35 cellular contexts compared by ENCODE assay signal in the genomic region with DNA sequence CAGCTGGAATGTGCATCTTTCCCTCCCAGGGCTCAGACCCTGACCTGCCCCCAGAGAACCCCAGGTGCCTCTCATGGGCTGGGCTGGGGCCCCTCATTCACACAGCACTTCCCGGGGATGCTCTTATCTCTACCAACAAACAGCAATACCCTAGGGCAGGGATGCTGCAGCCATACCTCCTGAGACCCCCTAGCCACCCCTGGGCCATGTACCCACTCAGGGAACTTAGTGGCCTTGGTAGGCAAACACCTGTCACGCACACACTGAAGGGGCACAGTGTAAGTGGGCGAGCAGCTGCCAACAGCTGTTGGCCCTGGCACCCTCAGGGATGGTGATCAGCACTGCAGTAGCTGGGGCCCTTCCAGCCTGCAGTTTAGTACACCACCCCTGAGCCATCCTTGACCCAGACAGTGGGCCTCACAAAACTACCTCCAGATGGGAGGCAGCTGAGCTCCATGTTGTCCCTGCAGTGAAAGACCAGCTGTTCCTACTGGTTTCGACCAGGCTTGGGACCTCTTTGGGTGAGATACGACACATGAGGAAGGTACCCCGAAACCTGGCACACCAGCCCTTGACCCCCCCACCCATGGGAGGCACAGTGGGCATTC.
"Had no signal": no experiment of that assay in that cellular context is flagged by ENCODE, and none has a peak within 500 bp of the region (broad histone marks: within the 10 kb centered on the region; RNA-seq: fewer than 3 reads in every experiment).

No MANE protein-coding gene starts in this region.

- H3K27ac Mint-ChIP-seq: activated B cell treated with CpG ODN at 0.5 μM for 24 hours; activated CD8-positive, alpha-beta T cell treated with anti-CD3 and anti-CD28 coated beads for 36 hours; activated naive CD8-positive, alpha-beta T cell; activated naive CD8-positive, alpha-beta T cell treated with anti-CD3 and anti-CD28 coated beads, Interleukin-2, amount 50 U/mL, for 24 hours; activated T-helper 17 cell treated with anti-CD3 and anti-CD28 coated beads, Interleukin-2, amount 50 U/mL, for 72 hours; brain; effector memory CD8-positive, alpha-beta T cell; T-cell; T-helper 1 cell treated with Interleukin-12 subunit alpha and Interleukin-12 subunit beta and Interleukin-4 antibody, amounts not matched to agents 30 μg/mL and 1 μg/mL, for 36 hours; T-helper 2 cell treated with Interferon-gamma antibody and Interleukin-4, amounts not matched to agents 5 μg/mL and 100 μg/mL, for 36 hours had no signal

- H3K36me3 Mint-ChIP-seq: brain, T-cell had no signal

- H3K27ac ChIP-seq: adrenal gland, ascending aorta, breast epithelium, cardiac muscle cell, epithelial cell of prostate, WERI-Rb-1 had no signal

- H3K9me3 ChIP-seq: adrenal gland, ascending aorta had no signal

- ATAC-seq: activated CD4-positive, CD25-positive, alpha-beta regulatory T cell treated with anti-CD3 and anti-CD28 coated beads, Interleukin-2, amount 50 U/mL, for 24 hours; activated CD8-positive, alpha-beta T cell treated with anti-CD3 and anti-CD28 coated beads for 36 hours; activated naive CD8-positive, alpha-beta T cell treated with anti-CD3 and anti-CD28 coated beads, Interleukin-2, amount 50 U/mL, for 24 hours; activated T-cell treated with anti-CD3 and anti-CD28 coated beads, Interleukin-2, amount 50 U/mL, for 4 hours; activated T-helper 17 cell treated with anti-CD3 and anti-CD28 coated beads, Interleukin-2, amount 50 U/mL, for 72 hours; effector memory CD8-positive, alpha-beta T cell; T-cell had no signal

- H3K9me3 Mint-ChIP-seq: activated B cell treated with CpG ODN at 0.5 μM for 24 hours had no signal

- H3K4me1 Mint-ChIP-seq: activated B cell treated with CpG ODN at 0.5 μM for 24 hours; activated naive CD8-positive, alpha-beta T cell treated with anti-CD3 and anti-CD28 coated beads, Interleukin-2, amount 50 U/mL, for 24 hours; activated T-helper 17 cell treated with anti-CD3 and anti-CD28 coated beads, Interleukin-2, amount 50 U/mL, for 72 hours; brain; T-cell had no signal

- DNase-seq: activated B cell treated with CpG ODN at 0.5 μM for 24 hours; activated CD4-positive, alpha-beta T cell treated with anti-CD3 and anti-CD28 coated beads for 48 hours; activated CD4-positive, alpha-beta T cell treated with anti-CD3 and anti-CD28 coated beads, Interleukin-2, amount 50 U/mL, for 1 hour; activated CD4-positive, alpha-beta T cell treated with anti-CD3 and anti-CD28 coated beads, Interleukin-2, amount 50 U/mL, for 48 hours; activated CD8-positive, alpha-beta memory T cell treated with anti-CD3 and anti-CD28 coated beads for 24 hours; activated CD8-positive, alpha-beta T cell treated with anti-CD3 and anti-CD28 coated beads for 36 hours; activated effector memory CD4-positive, alpha-beta T cell treated with Interleukin-2 at 50 U/mL for 16 hours; activated gamma-delta T cell treated with Interleukin-2 at 50 U/mL for 16 hours; activated naive CD4-positive, alpha-beta T cell treated with anti-CD3 and anti-CD28 coated beads, Interleukin-2, amount 50 U/mL, for 16 hours; activated naive CD4-positive, alpha-beta T cell treated with Interleukin-2 at 50 U/mL for 16 hours; activated naive CD8-positive, alpha-beta T cell treated with anti-CD3 and anti-CD28 coated beads, Interleukin-2, amount 50 U/mL, for 24 hours; activated T-cell treated with anti-CD3 and anti-CD28 coated beads, Interleukin-2, amount 50 U/mL, for 4 hours; adrenal gland; amygdala; central memory CD4-positive, alpha-beta T cell; cerebellar nuclear complex; cortex of kidney; dermis blood vessel endothelial cell; effector CD4-positive, alpha-beta T cell; effector memory CD8-positive, alpha-beta T cell; foreskin fibroblast; SW 1271; T-cell; T1000; WERI-Rb-1 had no signal

- H3K4me3 ChIP-seq: adrenal gland, ascending aorta, breast epithelium, cardiac muscle cell had no signal

- H3K27me3 Mint-ChIP-seq: activated B cell treated with CpG ODN at 0.5 μM for 24 hours; activated CD8-positive, alpha-beta T cell treated with anti-CD3 and anti-CD28 coated beads for 36 hours; activated naive CD8-positive, alpha-beta T cell; activated naive CD8-positive, alpha-beta T cell treated with anti-CD3 and anti-CD28 coated beads, Interleukin-2, amount 50 U/mL, for 24 hours; activated T-helper 17 cell treated with anti-CD3 and anti-CD28 coated beads, Interleukin-2, amount 50 U/mL, for 72 hours; brain; effector memory CD8-positive, alpha-beta T cell; T-cell had no signal

- H3K4me3 Mint-ChIP-seq: activated B cell treated with CpG ODN at 0.5 μM for 24 hours; activated CD8-positive, alpha-beta T cell treated with anti-CD3 and anti-CD28 coated beads for 36 hours; activated naive CD8-positive, alpha-beta T cell; activated naive CD8-positive, alpha-beta T cell treated with anti-CD3 and anti-CD28 coated beads, Interleukin-2, amount 50 U/mL, for 24 hours; activated T-cell treated with anti-CD3 and anti-CD28 coated beads, Interleukin-2, amount 50 U/mL, for 4 hours; activated T-helper 17 cell treated with anti-CD3 and anti-CD28 coated beads, Interleukin-2, amount 50 U/mL, for 72 hours; brain; T-cell; T-helper 1 cell treated with Interleukin-12 subunit alpha and Interleukin-12 subunit beta and Interleukin-4 antibody, amounts not matched to agents 30 μg/mL and 1 μg/mL, for 36 hours; T-helper 2 cell treated with Interferon-gamma antibody and Interleukin-4, amounts not matched to agents 5 μg/mL and 100 μg/mL, for 36 hours had no signal
